Comparison of ENCODE assay signal across 21 cellular contexts in the genomic region with DNA sequence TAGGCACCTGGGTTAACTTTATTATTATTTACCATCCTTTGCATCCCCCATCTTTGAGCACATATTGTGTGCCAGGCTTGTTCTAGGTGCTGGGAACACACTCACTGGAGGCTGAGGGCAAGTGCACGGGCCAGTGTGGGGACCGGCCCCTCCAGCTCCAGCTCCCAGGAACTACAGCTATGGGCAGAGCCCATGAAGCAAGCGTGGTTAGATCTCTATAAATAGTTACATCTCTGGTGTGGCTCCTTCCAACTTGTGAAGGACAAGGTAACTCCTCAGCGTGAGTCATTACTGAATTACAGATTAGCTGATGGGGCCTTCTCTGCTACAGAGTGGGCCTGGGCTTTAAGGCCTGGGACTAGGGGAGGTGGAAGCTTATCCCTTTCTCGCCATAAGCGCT.
"Had no signal": no experiment of that assay in that cellular context is flagged by ENCODE, and none has a peak within 500 bp of the region (broad histone marks: within the 10 kb centered on the region; RNA-seq: fewer than 3 reads in every experiment).

No MANE protein-coding gene starts in this region.

- H3K9me3 ChIP-seq: gastroesophageal sphincter, mucosa of descending colon, stomach, thyroid gland had no signal

- H3K4me2 ChIP-seq: neural progenitor cell had no signal

- H3K27me3 ChIP-seq: gastroesophageal sphincter, neural progenitor cell, stomach, thyroid gland had no signal

- DNase-seq: effector CD8-positive, alpha-beta T cell; endodermal cell; foreskin fibroblast; glutamatergic neuron; hypothalamus; immature natural killer cell; islet precursor cell; kidney glomerular epithelial cell; mesenchymal stem cell; mucosa of descending colon; naive thymus-derived CD4-positive, alpha-beta T cell; stimulated activated CD4-positive, alpha-beta T cell treated with anti-CD3 and anti-CD28 coated beads, Interleukin-2, amount 100 ng/mL, for 24 hours; stimulated activated CD4-positive, alpha-beta T cell treated with anti-CD3 and anti-CD28 coated beads, Interleukin-4, amount 100 ng/mL, for 24 hours; stimulated activated naive CD4-positive, alpha-beta T cell treated with Interleukin-2 at 50 U/mL for 16 hours; stomach; thyroid gland; trophoblast cell had no signal

- H3K36me3 ChIP-seq: gastroesophageal sphincter, neural progenitor cell, stomach, thyroid gland had no signal

- H3K9ac ChIP-seq: neural progenitor cell, parathyroid adenoma had no signal

- H3K79me2 ChIP-seq: parathyroid adenoma had no signal

- H3K4me3 ChIP-seq: gastroesophageal sphincter, mucosa of descending colon, neural progenitor cell, stomach, thyroid gland had no signal

- H3K4me1 ChIP-seq: gastroesophageal sphincter, neural progenitor cell had no signal

- H3K27ac ChIP-seq: epithelial cell of prostate, gastroesophageal sphincter, neural progenitor cell, parathyroid adenoma, stomach, thyroid gland had no signal

- H2AFZ ChIP-seq: neural progenitor cell, parathyroid adenoma had no signal
